ENCODE assay signal across 20 cellular contexts in genomic region chr1:41842282-41842681, GRCh38.
"Had no signal": no experiment of that assay in that cellular context is flagged by ENCODE, and none has a peak within 500 bp of the region (broad histone marks: within the 10 kb centered on the region; RNA-seq: fewer than 3 reads in every experiment).

No MANE protein-coding gene starts in this region.

- H3K36me3 Mint-ChIP-seq: type B pancreatic cell had no signal

- H3K9me3 Mint-ChIP-seq: activated naive CD8-positive, alpha-beta T cell treated with anti-CD3 and anti-CD28 coated beads for 36 hours; immature natural killer cell; naive thymus-derived CD4-positive, alpha-beta T cell; type B pancreatic cell had no signal

- ATAC-seq: activated CD4-positive, alpha-beta T cell treated with anti-CD3 and anti-CD28 coated beads for 36 hours; esophagus mucosa; gastrocnemius medialis; heart right ventricle; left ventricle myocardium superior; naive thymus-derived CD4-positive, alpha-beta T cell; pancreas; right lobe of liver had no signal

- H3K27ac Mint-ChIP-seq: activated CD4-positive, alpha-beta T cell treated with anti-CD3 and anti-CD28 coated beads for 36 hours; activated naive CD8-positive, alpha-beta T cell treated with anti-CD3 and anti-CD28 coated beads for 36 hours; naive thymus-derived CD4-positive, alpha-beta T cell; type B pancreatic cell had no signal

- H3K27me3 Mint-ChIP-seq: activated CD4-positive, alpha-beta T cell treated with anti-CD3 and anti-CD28 coated beads for 36 hours; activated naive CD8-positive, alpha-beta T cell treated with anti-CD3 and anti-CD28 coated beads for 36 hours had no signal

- H3K36me3 ChIP-seq: gastrocnemius medialis, heart right ventricle, pancreas, right lobe of liver, stomach, WERI-Rb-1 had no signal

- H3K4me3 ChIP-seq: gastrocnemius medialis, heart right ventricle, pancreas, right lobe of liver, stomach, testis had no signal

- H3K27me3 ChIP-seq: gastrocnemius medialis, heart right ventricle, pancreas, right lobe of liver, stomach, testis had no signal

- H3K4me3 Mint-ChIP-seq: activated CD4-positive, alpha-beta T cell treated with anti-CD3 and anti-CD28 coated beads for 36 hours; activated naive CD8-positive, alpha-beta T cell treated with anti-CD3 and anti-CD28 coated beads for 36 hours; immature natural killer cell; naive thymus-derived CD4-positive, alpha-beta T cell; type B pancreatic cell had no signal

- H3K27ac ChIP-seq: gastrocnemius medialis, heart right ventricle, pancreas, right lobe of liver, stomach, testis, WERI-Rb-1 had no signal

- DNase-seq: activated CD4-positive, alpha-beta T cell treated with anti-CD3 and anti-CD28 coated beads for 36 hours; activated CD4-positive, alpha-beta T cell treated with anti-CD3 and anti-CD28 coated beads, Interleukin-2, amount 50 U/mL, for 48 hours; activated naive CD4-positive, alpha-beta T cell; activated naive CD8-positive, alpha-beta T cell treated with anti-CD3 and anti-CD28 coated beads for 36 hours; amniotic stem cell; cortex of kidney; gastrocnemius medialis; heart right ventricle; immature natural killer cell; left ventricle myocardium superior; naive thymus-derived CD4-positive, alpha-beta T cell; pancreas; right lobe of liver; small intestine; stimulated activated CD4-positive, alpha-beta T cell treated with anti-CD3 and anti-CD28 coated beads, Interleukin-4, amount 100 ng/mL, for 1 hour; stomach; testis; WERI-Rb-1 had no signal
